1 cellular context compared by ENCODE assay signal in the genomic region with DNA sequence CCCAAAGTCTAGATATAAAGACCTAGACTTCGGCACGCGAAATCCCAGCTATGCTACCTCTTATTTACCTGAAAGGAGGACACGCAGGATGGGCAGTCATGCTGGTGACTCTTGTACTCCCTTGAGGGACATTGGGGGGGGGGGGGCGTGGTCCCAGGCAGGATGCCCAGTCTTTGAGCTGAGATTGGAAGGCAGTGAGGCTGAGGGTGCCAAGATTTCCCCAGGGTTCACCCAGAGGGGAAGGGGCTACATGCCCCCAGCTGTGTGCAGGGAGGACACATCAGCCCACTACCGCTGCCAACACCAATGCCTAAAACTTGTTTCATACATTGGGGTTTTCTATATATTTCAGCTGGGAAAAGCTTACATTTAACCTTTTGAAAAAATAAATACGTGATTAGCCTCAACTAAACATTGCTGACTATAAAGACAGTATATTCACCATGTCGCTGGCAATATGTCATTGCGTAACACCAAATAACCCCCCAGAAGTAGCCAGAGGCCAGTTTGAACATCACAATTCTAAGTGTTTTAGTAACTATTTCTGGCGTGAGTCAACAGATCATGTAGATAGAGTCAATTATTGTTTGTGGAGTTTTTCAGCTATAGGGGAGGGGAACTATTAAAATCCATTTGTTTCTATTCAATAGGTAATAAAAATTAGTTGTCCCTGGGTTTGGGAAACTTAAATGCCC.
A peak's percentile ranks its signal among the peaks of the same experiment; 100 is the strongest.
TF ChIP-seq lines count a peak whose summit lies in the region.

No MANE protein-coding gene starts in this region.

TF ChIP-seq in IMR-90, 13 proteins besides CTCF, POLR2A, EP300 and RAD21:
- peak; percentile 97 for TF ChIP-seq CEBPB (IDR thresholded peaks at IDR 0.05; ENCODE audit: low read depth, low read length)
- TF ChIP-seq RCOR1 (IDR thresholded peaks at IDR 0.05; ENCODE audit: insufficient replicate concordance, low read length), result no peak
TF ChIP-seq in IMR-90: peak in this region for 1.
